ENCODE assay signal across 18 cellular contexts in the genomic region with DNA sequence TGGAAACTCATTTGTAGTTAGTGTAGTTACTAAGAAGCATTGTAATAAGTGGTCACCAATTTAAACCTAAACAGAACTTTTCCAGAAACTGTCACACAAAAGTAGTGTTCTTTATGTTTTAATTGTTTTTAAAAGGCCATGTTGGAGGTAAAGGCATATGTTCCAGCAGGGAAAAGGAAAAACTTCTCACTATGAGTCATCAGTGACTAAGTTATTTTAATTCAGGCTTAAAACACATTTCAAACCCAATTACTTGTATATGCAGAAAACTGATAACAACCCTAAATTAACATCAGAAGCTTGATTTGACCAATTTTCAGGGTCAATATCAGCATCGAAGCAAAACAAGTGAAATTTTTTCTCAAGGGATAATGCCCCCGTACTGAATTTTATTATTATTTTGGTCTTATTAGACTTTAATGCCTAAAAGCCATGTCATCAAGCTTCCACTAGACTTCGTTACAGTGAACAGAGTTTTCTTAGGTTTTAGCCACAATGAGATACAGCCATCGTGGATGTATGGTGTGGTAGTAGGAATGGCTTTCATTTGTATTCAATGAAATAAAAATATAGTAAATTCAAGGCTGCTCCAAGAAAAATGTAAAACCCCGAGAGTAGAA. TPM values are rescaled to one million over a fixed set of nuclear protein-coding genes. Genes with fewer than 3 reads are reported as not detected.
DNase-seq lines count a peak whose midpoint lies in the region; ATAC-seq and TF ChIP-seq lines count a peak whose summit lies in the region.
"Had no signal": no experiment of that assay in that cellular context is flagged by ENCODE, and none has a peak within 500 bp of the region (broad histone marks: within the 10 kb centered on the region; RNA-seq: fewer than 3 reads in every experiment).

No MANE protein-coding gene starts in this region.

- DNase-seq in CD1c-positive myeloid dendritic cell (ENCODE audit: extremely low spot score) (peak; percentile 45), IMR-90 (peak; percentile 80), brain microvascular endothelial cell (peak; percentile 51), kidney tubule cell (ENCODE audit: low spot score) (peak; percentile 43), RPMI8226 (no peak)
- DNase-seq in naive thymus-derived CD8-positive, alpha-beta T cell, result no peak
- no peak for DNase-seq in stimulated activated CD4-positive, alpha-beta T cell treated with anti-CD3 and anti-CD28 coated beads, Interleukin-4, amount 100 ng/mL, for 1 hour
- DNase-seq: activated CD4-positive, alpha-beta T cell treated with anti-CD3 and anti-CD28 coated beads, Interleukin-2, amount 50 U/mL, for 48 hours; activated naive CD4-positive, alpha-beta T cell treated with anti-CD3 and anti-CD28 coated beads, Interleukin-2, amount 10 ng/mL, durations not matched to agents 7 days and 5 days; H9; hypothalamus; NCI-H1436; NK-92 treated with Interleukin-12 subunit alpha and Interleukin-12 subunit beta, amount 100 ng/mL, for 24 hours; posterior cingulate gyrus; stimulated activated CD4-positive, alpha-beta T cell treated with anti-CD3 and anti-CD28 coated beads, Interleukin-4, amount 100 ng/mL, for 4 hours; stomach had no signal

- H3K4me3 ChIP-seq in IMR-90 (ENCODE audit: insufficient read depth, low read depth, low read length) (no peak overlapping the region), brain microvascular endothelial cell (ENCODE audit: low read depth, low read length) (peak overlapping the region; percentile 17)
- H3K4me3 ChIP-seq: stomach had no signal

- H4K20me1 ChIP-seq in IMR-90 (ENCODE audit: insufficient read depth, low read length), result peaks cover 4% of the 10 kb centered on the region; the same call in 1 of the 2 replicates

- peak overlapping the region; percentile 15; the same call in 1 of the 2 replicates for H2BK120ac ChIP-seq in IMR-90 (ENCODE audit: low read depth, low read length)

- 0 out of 2 replicates have a peak, but pooled peaks cover 3% of the 10 kb centered on the region for H3K36me3 ChIP-seq in IMR-90 (ENCODE audit: control insufficient read depth, insufficient read depth, low read length)
- peaks cover 2% of the 10 kb centered on the region for H3K36me3 ChIP-seq in brain microvascular endothelial cell (replicated peaks)
- H3K36me3 ChIP-seq: stomach had no signal

- CTCF ChIA-PET in IMR-90 (lab: Yijun Ruan, JAX), result interaction anchor here (0.6 kb wide), 2 partner anchors 15 to 48 kb away, joined by 4 read pairs; no protein-coding TSS in a partner anchor

- H3K9me3 ChIP-seq in IMR-90 (ENCODE audit: control insufficient read depth, insufficient read depth, low read length), result no peaks in the 10 kb centered on the region
- H3K9me3 ChIP-seq: stomach had no signal

- H3K4me1 ChIP-seq in IMR-90 (ENCODE audit: control insufficient read depth, insufficient read depth, low read length), result peaks cover 10% of the 10 kb centered on the region

- H3K4me2 ChIP-seq in IMR-90 (ENCODE audit: low read depth, low read length), result peak overlapping the region; percentile 28; the same call in 1 of the 2 replicates

- no CpG with 5 or more reads among the region's 5 CpGs for WGBS in IMR-90 (ENCODE audit: extremely low coverage in 2 of 2, insufficient read length in 1 of 2), 2 experiments

- H3K9me1 ChIP-seq in IMR-90 (ENCODE audit: insufficient read depth, low read length), result peaks cover 9% of the 10 kb centered on the region

- H3K18ac ChIP-seq in IMR-90 (ENCODE audit: low read depth, low read length), result no peak overlapping the region

- H3K9ac ChIP-seq in IMR-90 (ENCODE audit: low read depth, low read length), result no peak overlapping the region

- H2BK20ac ChIP-seq in IMR-90 (ENCODE audit: low read depth, low read length), result no peak overlapping the region

- H3K4ac ChIP-seq in IMR-90 (ENCODE audit: low read depth, low read length), result no peak overlapping the region

- no peak overlapping the region for H3K23ac ChIP-seq in IMR-90 (ENCODE audit: low read depth, low read length)

- H3K56ac ChIP-seq in IMR-90 (ENCODE audit: extremely low read depth, insufficient read depth, low read length), result no peak overlapping the region

- peaks cover 16 to 53% of the 10 kb centered on the region in 2 experiments for H3K79me1 ChIP-seq in IMR-90 (ENCODE audit: low read depth in 1 of 2, low read length in 2 of 2)

- H3K14ac ChIP-seq in IMR-90 (replicated peaks; ENCODE audit: low read depth, low read length), result no peak overlapping the region

- H3K27ac ChIP-seq in IMR-90 (ENCODE audit: insufficient read depth, low read length) (peak overlapping the region; percentile 44; the same call in 1 of the 2 replicates), brain microvascular endothelial cell (peak overlapping the region; percentile 89)

- H2BK5ac ChIP-seq in IMR-90 (ENCODE audit: low read depth, low read length, poor library complexity, severe bottlenecking), result peak overlapping the region; percentile 82

- dilution Hi-C loops in IMR-90 (cut with HindIII; ENCODE audit: low sequenced_read_pairs, unreplicated experiment), result no loop called here

- no peak for TF ChIP-seq RAD21 in IMR-90 (IDR thresholded peaks at IDR 0.05; ENCODE audit: low read length)

- H2AK9ac ChIP-seq in IMR-90 (replicated peaks; ENCODE audit: low read depth, low read length, poor library complexity), result no peak overlapping the region

- POLR2A ChIA-PET in IMR-90 (lab: Charles Lee; ENCODE audit: unreplicated experiment), result no interaction called here
- POLR2A ChIA-PET in naive thymus-derived CD8-positive, alpha-beta T cell (lab: Charles Lee), result interaction anchor here (1.0 to 4.7 kb wide), 2 partner anchors 12 to 16 kb away, joined by 3 to 46 read pairs; a partner anchor contains a TSS

- no peak overlapping the region for H2BK15ac ChIP-seq in IMR-90 (ENCODE audit: low read depth, low read length)

- H4K91ac ChIP-seq in IMR-90 (ENCODE audit: insufficient read depth, low read depth, low read length), result no peak overlapping the region

- peak; percentile 12 for ATAC-seq in IMR-90 (ENCODE audit: low read depth)
- ATAC-seq in naive thymus-derived CD8-positive, alpha-beta T cell, result no peak
- no peak for ATAC-seq in GM21528 (IDR thresholded peaks at IDR 0.05; ENCODE audit: low FRiP score, unreplicated experiment)

- no TSS peak for BruUV-seq in IMR-90 (replicated peaks; lab: Mats Ljungman, UMichigan)

- H4K8ac ChIP-seq in IMR-90 (ENCODE audit: low read depth in 2 of 2, low read length in 2 of 2), result no peak overlapping the region

- peak overlapping the region in 2 of 10 donors; percentile 23 to 32 for H3K27ac Mint-ChIP-seq in naive thymus-derived CD8-positive, alpha-beta T cell
- H3K27ac Mint-ChIP-seq: activated naive CD4-positive, alpha-beta T cell treated with anti-CD3 and anti-CD28 coated beads, Interleukin-2, amount 10 ng/mL, durations not matched to agents 7 days and 5 days; H9; memory B cell had no signal

- peaks cover 15 to 56% (median 38%) of the 10 kb centered on the region in 4 donors for H3K4me1 Mint-ChIP-seq in naive thymus-derived CD8-positive, alpha-beta T cell

- H3K27me3 Mint-ChIP-seq in naive thymus-derived CD8-positive, alpha-beta T cell, result no peaks in the 10 kb centered on the region
- H3K27me3 Mint-ChIP-seq: activated naive CD4-positive, alpha-beta T cell treated with anti-CD3 and anti-CD28 coated beads, Interleukin-2, amount 10 ng/mL, durations not matched to agents 7 days and 5 days; memory B cell had no signal

- no peak for TF ChIP-seq POLR2A in IMR-90 (IDR thresholded peaks at IDR 0.05; ENCODE audit: low read depth, low read length)

- peaks cover 0 to 3% (median 0%) of the 10 kb centered on the region in 3 donors for H3K36me3 Mint-ChIP-seq in naive thymus-derived CD8-positive, alpha-beta T cell

- in situ Hi-C loops in IMR-90 (cut with MboI; ENCODE audit: low sequenced_read_pairs) (loop anchor here (25.0 kb wide), 1 partner anchor 1751 kb away; a partner anchor contains a TSS), brain microvascular endothelial cell (cut with HindIII; ENCODE audit: low pct_ligation_motif_present, low sequenced_read_pairs) (loop anchor here (25.0 kb wide), 1 partner anchor 174 kb away; no protein-coding TSS in a partner anchor)

- H2AFZ ChIP-seq in IMR-90 (replicated peaks; ENCODE audit: low read length, poor library complexity), result no peak overlapping the region

- peaks cover 0 to 1% (median 0%) of the 10 kb centered on the region in 9 donors for H3K9me3 Mint-ChIP-seq in naive thymus-derived CD8-positive, alpha-beta T cell
- H3K9me3 Mint-ChIP-seq: activated naive CD4-positive, alpha-beta T cell treated with anti-CD3 and anti-CD28 coated beads, Interleukin-2, amount 10 ng/mL, durations not matched to agents 7 days and 5 days; H9; memory B cell had no signal

- intact Hi-C loops in IMR-90 (cut with micrococcal nuclease), result no loop called here

- H3K27me3 ChIP-seq in IMR-90 (ENCODE audit: control insufficient read depth, insufficient read depth, low read length), result no peaks in the 10 kb centered on the region
- H3K27me3 ChIP-seq in brain microvascular endothelial cell (replicated peaks), result no peaks in the 10 kb centered on the region
- H3K27me3 ChIP-seq: stomach had no signal

- no peak overlapping the region for H3K4me3 Mint-ChIP-seq in naive thymus-derived CD8-positive, alpha-beta T cell
- H3K4me3 Mint-ChIP-seq: activated naive CD4-positive, alpha-beta T cell treated with anti-CD3 and anti-CD28 coated beads, Interleukin-2, amount 10 ng/mL, durations not matched to agents 7 days and 5 days; H9; memory B cell had no signal

- H2AK5ac ChIP-seq in IMR-90 (ENCODE audit: low read depth, low read length), result no peak overlapping the region

- H4K5ac ChIP-seq in IMR-90 (ENCODE audit: low read depth, low read length), result no peak overlapping the region

- TF ChIP-seq CTCF in IMR-90 (conservative IDR thresholded peaks at IDR 0.05; ENCODE audit: low read depth, low read length) (no peak), brain microvascular endothelial cell (IDR thresholded peaks at IDR 0.05; ENCODE audit: low read depth, low read length, missing control alignments) (no peak)

TF ChIP-seq in IMR-90, 13 proteins besides CTCF, POLR2A, EP300 and RAD21:
- TF ChIP-seq MAFK (IDR thresholded peaks at IDR 0.05; ENCODE audit: low read depth, low read length) (no peak), FOS (IDR thresholded peaks at IDR 0.05; ENCODE audit: low read depth, low read length) (peak; percentile 90), CHD1 (IDR thresholded peaks at IDR 0.05; ENCODE audit: low read depth, low read length) (no peak), CEBPB (IDR thresholded peaks at IDR 0.05; ENCODE audit: low read depth, low read length) (no peak)
TF ChIP-seq in IMR-90: peak in this region for 1.

RNA-seq across cellular contexts. Expression of a gene that starts 11.8 kb away (rescaled TPM):
- total RNA-seq in IMR-90 (2012; rRNA removed), result 53.0 and 54.5 TPM in 2 replicates
- 26.3 TPM in 2 replicates for polyA plus RNA-seq in IMR-90 (2012; rRNA removed)
- 10.3 and 27.2 TPM in 2 replicates for polyA plus RNA-seq in IMR-90 (2012; cell fraction: cytosol; rRNA removed)
- 16.1 and 62.4 TPM in 2 replicates for polyA plus RNA-seq in IMR-90 (2012; cell fraction: nucleus; rRNA removed; ENCODE audit: low replicate concordance)
- total RNA-seq in naive thymus-derived CD8-positive, alpha-beta T cell, result 10 to 100 TPM; 71.7 to 75.5 TPM
- 10 to 100 TPM; 71.6 to 86.4 (median 74.7) TPM for polyA plus RNA-seq in naive thymus-derived CD8-positive, alpha-beta T cell

RNA-seq across cellular contexts. Expression of a gene that starts 15.5 kb away (rescaled TPM):
- 13.8 and 23.9 TPM in 2 replicates for total RNA-seq in IMR-90 (2012; rRNA removed)
- 10.7 and 13.4 TPM in 2 replicates for polyA plus RNA-seq in IMR-90 (2012; rRNA removed)
- polyA plus RNA-seq in IMR-90 (2012; cell fraction: cytosol; rRNA removed), result 3.8 and 4.8 TPM in 2 replicates
- 9.8 and 36.2 TPM in 2 replicates for polyA plus RNA-seq in IMR-90 (2012; cell fraction: nucleus; rRNA removed; ENCODE audit: low replicate concordance)
- total RNA-seq in naive thymus-derived CD8-positive, alpha-beta T cell, result 10 to 100 TPM; 29.8 to 31.7 TPM
- polyA plus RNA-seq in naive thymus-derived CD8-positive, alpha-beta T cell, result 10 to 100 TPM; 10.7 to 13.9 (median 13.7) TPM

Comparison
In these comparisons a context has a peak if more than half of its experiments do, and no peak if none do; other contexts are left out.
1. DNase-seq: peak in CD1c-positive myeloid dendritic cell (single experiment), IMR-90 (single experiment), brain microvascular endothelial cell (single experiment) and kidney tubule cell (single experiment); none in RPMI8226 (single experiment), naive thymus-derived CD8-positive, alpha-beta T cell (0 of 10) and stimulated activated CD4-positive, alpha-beta T cell treated with anti-CD3 and anti-CD28 coated beads, Interleukin-4, amount 100 ng/mL, for 1 hour (single experiment).